In the genomic region with DNA sequence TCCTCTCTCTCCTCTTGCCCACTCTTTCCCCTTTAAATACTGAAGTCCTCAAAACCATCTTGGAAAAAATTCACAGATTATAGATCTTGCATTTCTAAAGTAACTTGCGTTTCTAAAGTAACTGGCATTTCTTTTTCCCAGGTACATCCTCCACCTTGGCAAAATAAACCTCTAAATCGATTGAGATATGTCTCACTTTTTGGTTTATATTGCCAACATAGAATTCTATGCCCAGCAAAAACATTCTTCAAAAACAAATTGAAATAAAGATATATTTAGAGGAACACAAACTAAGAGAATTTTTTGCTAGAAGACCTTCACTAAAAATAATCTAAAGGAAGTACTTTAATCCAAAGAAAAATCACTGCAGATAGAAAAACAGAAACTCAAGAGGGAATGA, we compare ENCODE assay signal across 36 cellular contexts.
"Had no signal": no experiment of that assay in that cellular context is flagged by ENCODE, and none has a peak within 500 bp of the region (broad histone marks: within the 10 kb centered on the region; RNA-seq: fewer than 3 reads in every experiment).

No MANE protein-coding gene starts in this region.

- ATAC-seq: activated CD8-positive, alpha-beta T cell treated with anti-CD3 and anti-CD28 coated beads for 36 hours; activated naive CD8-positive, alpha-beta T cell treated with anti-CD3 and anti-CD28 coated beads, Interleukin-2, amount 50 U/mL, for 24 hours; activated T-cell treated with anti-CD3 and anti-CD28 coated beads, Interleukin-2, amount 50 U/mL, for 4 hours had no signal

- H3K4me3 ChIP-seq: breast epithelium had no signal

- H3K4me1 Mint-ChIP-seq: activated B cell treated with CpG ODN at 0.5 μM for 24 hours; activated naive CD4-positive, alpha-beta T cell treated with anti-CD3 and anti-CD28 coated beads, Interleukin-2, amount 10 ng/mL, durations not matched to agents 7 days and 5 days; brain had no signal

- H3K36me3 Mint-ChIP-seq: activated CD4-positive, alpha-beta memory T cell treated with anti-CD3 and anti-CD28 coated beads for 36 hours; activated naive CD4-positive, alpha-beta T cell treated with anti-CD3 and anti-CD28 coated beads, Interleukin-2, amount 10 ng/mL, durations not matched to agents 7 days and 5 days; brain had no signal

- DNase-seq: activated B cell treated with CpG ODN at 0.5 μM for 24 hours; activated CD4-positive, alpha-beta memory T cell treated with anti-CD3 and anti-CD28 coated beads for 36 hours; activated CD4-positive, alpha-beta T cell treated with anti-CD3 and anti-CD28 coated beads for 4 hours; activated CD4-positive, alpha-beta T cell treated with anti-CD3 and anti-CD28 coated beads, Interleukin-2, amount 10 ng/mL, durations not matched to agents 24 days and 14 days; activated CD4-positive, alpha-beta T cell treated with anti-CD3 and anti-CD28 coated beads, Interleukin-2, amount 50 U/mL, for 1 hour; activated CD4-positive, alpha-beta T cell treated with anti-CD3 and anti-CD28 coated beads, Interleukin-2, amount 50 U/mL, for 4 hours; activated CD4-positive, CD25-positive, alpha-beta regulatory T cell treated with anti-CD3 and anti-CD28 coated beads, Interleukin-2, amount 50 U/mL, for 72 hours; activated CD8-positive, alpha-beta memory T cell treated with anti-CD3 and anti-CD28 coated beads, Interleukin-2, amount 50 U/mL, for 4 hours; activated CD8-positive, alpha-beta T cell treated with anti-CD3 and anti-CD28 coated beads for 36 hours; activated effector memory CD4-positive, alpha-beta T cell treated with Interleukin-2 at 50 U/mL for 16 hours; activated gamma-delta T cell; activated naive CD4-positive, alpha-beta T cell treated with anti-CD3 and anti-CD28 coated beads, Interleukin-2, amount 10 ng/mL, durations not matched to agents 7 days and 5 days; activated naive CD4-positive, alpha-beta T cell treated with Interleukin-2 at 50 U/mL for 16 hours; activated naive CD8-positive, alpha-beta T cell treated with anti-CD3 and anti-CD28 coated beads, Interleukin-2, amount 10 ng/mL, durations not matched to agents 7 days and 5 days; activated naive CD8-positive, alpha-beta T cell treated with anti-CD3 and anti-CD28 coated beads, Interleukin-2, amount 50 U/mL, for 24 hours; activated T-cell treated with anti-CD3 and anti-CD28 coated beads for 4 hours; activated T-cell treated with anti-CD3 and anti-CD28 coated beads, Interleukin-2, amount 50 U/mL, for 1 hour; activated T-cell treated with anti-CD3 and anti-CD28 coated beads, Interleukin-2, amount 50 U/mL, for 4 hours; amniotic stem cell; aorta; central memory CD4-positive, alpha-beta T cell; cerebellar nuclear complex; SW 1271; T-helper 1 cell; T-helper 2 cell; T-helper 9 cell had no signal

- H3K36me3 ChIP-seq: breast epithelium had no signal

- H3K27ac ChIP-seq: breast epithelium, VCaP had no signal

- FAIRE-seq: astrocyte, TTC549 had no signal

- H3K4me3 Mint-ChIP-seq: activated B cell treated with CpG ODN at 0.5 μM for 24 hours; activated CD4-positive, alpha-beta memory T cell treated with anti-CD3 and anti-CD28 coated beads for 36 hours; activated CD4-positive, alpha-beta T cell treated with anti-CD3 and anti-CD28 coated beads, Interleukin-2, amount 10 ng/mL, durations not matched to agents 24 days and 14 days; activated CD8-positive, alpha-beta T cell treated with anti-CD3 and anti-CD28 coated beads for 36 hours; activated naive CD4-positive, alpha-beta T cell treated with anti-CD3 and anti-CD28 coated beads, Interleukin-2, amount 10 ng/mL, durations not matched to agents 7 days and 5 days; activated naive CD4-positive, alpha-beta T cell treated with anti-CD3 and anti-CD28 coated beads, Interleukin-2, amount 50 U/mL, for 24 hours; activated naive CD8-positive, alpha-beta T cell; activated naive CD8-positive, alpha-beta T cell treated with anti-CD3 and anti-CD28 coated beads, Interleukin-2, amount 10 ng/mL, durations not matched to agents 7 days and 5 days; activated naive CD8-positive, alpha-beta T cell treated with anti-CD3 and anti-CD28 coated beads, Interleukin-2, amount 50 U/mL, for 24 hours; activated T-cell treated with anti-CD3 and anti-CD28 coated beads, Interleukin-2, amount 50 U/mL, for 4 hours; brain; T-helper 1 cell treated with Interleukin-12 subunit alpha and Interleukin-12 subunit beta and Interleukin-4 antibody, amounts not matched to agents 30 μg/mL and 1 μg/mL, for 36 hours; T-helper 2 cell treated with Interferon-gamma antibody and Interleukin-4, amounts not matched to agents 5 μg/mL and 100 μg/mL, for 36 hours had no signal

- H3K27me3 ChIP-seq: breast epithelium had no signal

- H3K27me3 Mint-ChIP-seq: activated naive CD4-positive, alpha-beta T cell treated with anti-CD3 and anti-CD28 coated beads, Interleukin-2, amount 10 ng/mL, durations not matched to agents 7 days and 5 days; activated naive CD4-positive, alpha-beta T cell treated with anti-CD3 and anti-CD28 coated beads, Interleukin-2, amount 50 U/mL, for 24 hours; activated naive CD8-positive, alpha-beta T cell; activated naive CD8-positive, alpha-beta T cell treated with anti-CD3 and anti-CD28 coated beads, Interleukin-2, amount 50 U/mL, for 24 hours had no signal

- H3K27ac Mint-ChIP-seq: activated B cell treated with CpG ODN at 0.5 μM for 24 hours; activated CD4-positive, alpha-beta memory T cell treated with anti-CD3 and anti-CD28 coated beads for 36 hours; activated CD4-positive, alpha-beta T cell treated with anti-CD3 and anti-CD28 coated beads, Interleukin-2, amount 10 ng/mL, durations not matched to agents 24 days and 14 days; activated CD8-positive, alpha-beta T cell treated with anti-CD3 and anti-CD28 coated beads for 36 hours; activated naive CD4-positive, alpha-beta T cell treated with anti-CD3 and anti-CD28 coated beads, Interleukin-2, amount 10 ng/mL, durations not matched to agents 7 days and 5 days; activated naive CD4-positive, alpha-beta T cell treated with anti-CD3 and anti-CD28 coated beads, Interleukin-2, amount 50 U/mL, for 24 hours; activated naive CD8-positive, alpha-beta T cell; activated naive CD8-positive, alpha-beta T cell treated with anti-CD3 and anti-CD28 coated beads, Interleukin-2, amount 10 ng/mL, durations not matched to agents 7 days and 5 days; activated naive CD8-positive, alpha-beta T cell treated with anti-CD3 and anti-CD28 coated beads, Interleukin-2, amount 50 U/mL, for 24 hours; activated T-helper 2 cell treated with anti-CD3 and anti-CD28 coated beads, Interferon-gamma antibody, Interleukin-2, Interleukin-4, amounts not matched to agents 10 μg/mL and 5 μg/mL and 100 μg/mL, durations not matched to agents 14 hours and 24 hours and 36 hours; brain; T-helper 1 cell treated with Interleukin-12 subunit alpha and Interleukin-12 subunit beta and Interleukin-4 antibody, amounts not matched to agents 30 μg/mL and 1 μg/mL, for 36 hours; T-helper 2 cell treated with Interferon-gamma antibody and Interleukin-4, amounts not matched to agents 5 μg/mL and 100 μg/mL, for 36 hours had no signal

- H3K4me1 ChIP-seq: breast epithelium had no signal
